ENCODE assay signal across 2 cellular contexts in genomic region chr7:92794386-92794785, GRCh38.
TF ChIP-seq lines count a peak whose summit lies in the region.

No MANE protein-coding gene starts in this region.

TF ChIP-seq in IMR-90, 13 proteins besides CTCF, POLR2A, EP300 and RAD21:
- no peak for TF ChIP-seq MXI1 (IDR thresholded peaks at IDR 0.05; ENCODE audit: borderline replicate concordance, low read depth, low read length)
TF ChIP-seq in IMR-90: peak in this region for 0.

TF ChIP-seq in GM12891, 5 proteins besides CTCF, POLR2A, EP300 and RAD21:
- TF ChIP-seq PAX5 (IDR thresholded peaks at IDR 0.05; ENCODE audit: insufficient read depth, low read length, severe bottlenecking): no peak
- no peak for TF ChIP-seq TAF1 (IDR thresholded peaks at IDR 0.05; ENCODE audit: low read depth, low read length)
